9 cellular contexts compared by ENCODE assay signal in the genomic region with DNA sequence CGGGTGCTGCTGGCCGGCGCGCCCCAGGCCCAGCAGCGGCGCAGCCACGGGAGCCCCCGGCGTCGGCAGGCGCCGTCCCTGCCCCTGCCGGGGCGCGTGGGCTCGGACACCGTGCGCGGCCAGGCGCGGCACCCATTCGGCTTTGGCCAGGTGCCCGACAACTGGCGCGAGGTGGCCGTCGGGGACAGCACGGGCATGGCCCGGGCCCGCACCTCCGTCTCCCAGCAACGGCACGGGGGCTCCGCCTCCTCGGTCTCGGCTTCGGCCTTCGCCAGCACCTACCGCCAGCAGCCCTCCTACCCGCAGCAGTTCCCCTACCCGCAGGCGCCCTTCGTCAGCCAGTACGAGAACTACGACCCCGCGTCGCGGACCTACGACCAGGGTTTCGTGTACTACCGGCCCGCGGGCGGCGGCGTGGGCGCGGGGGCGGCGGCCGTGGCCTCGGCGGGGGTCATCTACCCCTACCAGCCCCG. TPM values are rescaled to one million over a fixed set of nuclear protein-coding genes. Genes with fewer than 3 reads are reported as not detected.
DNase-seq lines count a peak whose midpoint lies in the region; ATAC-seq and TF ChIP-seq lines count a peak whose summit lies in the region.
"Had no signal": no experiment of that assay in that cellular context is flagged by ENCODE, and none has a peak within 500 bp of the region (broad histone marks: within the 10 kb centered on the region; RNA-seq: fewer than 3 reads in every experiment).

No MANE protein-coding gene starts in this region.

- H2AFZ ChIP-seq in GM23338, result peak overlapping the region; percentile 76

- H3K79me2 ChIP-seq in GM23338 (replicated peaks; ENCODE audit: insufficient read depth), result no peaks in the 10 kb centered on the region

- H3K27ac Mint-ChIP-seq in GM23338, result no peak overlapping the region

- H4K20me1 ChIP-seq in GM23338 (replicated peaks; ENCODE audit: insufficient read depth), result no peaks in the 10 kb centered on the region

- H3K27me3 Mint-ChIP-seq in GM23338 (ENCODE audit: insufficient read depth, low read depth, poor library complexity), result peaks cover 25% of the 10 kb centered on the region

- no peaks in the 10 kb centered on the region for H3F3A ChIP-seq in GM23338 (replicated peaks; ENCODE audit: low read depth)

- no peaks in the 10 kb centered on the region; the same call in 1 of the 3 replicates for H3K36me3 Mint-ChIP-seq in GM23338 (ENCODE audit: low read depth)

- H3K9me3 ChIP-seq in Peyer's patch (peaks cover 0 to 3% (median 0%) of the 10 kb centered on the region in 4 donors), adipocyte (ENCODE audit: control insufficient read depth, low read length) (no peaks in the 10 kb centered on the region), iPS-15b (ENCODE audit: control insufficient read depth, insufficient read depth, low read length) (no peaks in the 10 kb centered on the region), skeletal muscle tissue (ENCODE audit: control insufficient read depth in 3 of 3, low read length in 3 of 3) (no peaks in the 10 kb centered on the region)

- H3K27ac ChIP-seq in GM23338 (ENCODE audit: low read depth), result no peak overlapping the region
- peak overlapping the region; percentile 57 to 82 (median 72) for H3K27ac ChIP-seq in Peyer's patch
- H3K27ac ChIP-seq in skeletal muscle tissue (ENCODE audit: low read depth, low read length), result peak overlapping the region; percentile 85

- H3K27me3 ChIP-seq in GM23338 (ENCODE audit: insufficient read depth) (peaks cover 15% of the 10 kb centered on the region; the same call in 1 of the 2 replicates), Peyer's patch (no peaks in the 10 kb centered on the region), adipocyte (replicated peaks; ENCODE audit: control insufficient read depth, insufficient read depth, low read length) (no peaks in the 10 kb centered on the region), iPS-15b (ENCODE audit: control insufficient read depth, insufficient read depth, low read length) (peaks cover 6% of the 10 kb centered on the region), skeletal muscle tissue (ENCODE audit: control insufficient read depth in 3 of 3, insufficient read depth in 3 of 3, low read length in 3 of 3) (peaks cover 8 to 16% (median 12%) of the 10 kb centered on the region in 3 donors)

- peaks cover 48% of the 10 kb centered on the region for H3K4me1 Mint-ChIP-seq in GM23338

- H3K36me3 ChIP-seq in GM23338 (ENCODE audit: insufficient read depth), result no peaks in the 10 kb centered on the region
- H3K36me3 ChIP-seq in Peyer's patch, result no peaks in the 10 kb centered on the region
- H3K36me3 ChIP-seq in adipocyte (ENCODE audit: control insufficient read depth, insufficient read depth, low read length, severe bottlenecking), result no peaks in the 10 kb centered on the region
- H3K36me3 ChIP-seq in iPS-15b (ENCODE audit: control insufficient read depth, insufficient read depth, low read length), result no peaks in the 10 kb centered on the region
- peaks cover 0 to 7% (median 0%) of the 10 kb centered on the region in 3 donors for H3K36me3 ChIP-seq in skeletal muscle tissue (ENCODE audit: control insufficient read depth in 3 of 3, insufficient read depth in 3 of 3, low read length in 3 of 3)

- TF ChIP-seq CTCF in GM23338 (conservative IDR thresholded peaks at IDR 0.05; ENCODE audit: low read depth in 2 of 2) (no peak), Peyer's patch (IDR thresholded peaks at IDR 0.05) (no peak)

- H3K4me3 ChIP-seq in GM23338 (peak overlapping the region; percentile 75), Peyer's patch (peak overlapping the region; percentile 44 to 78 (median 69)), adipocyte (ENCODE audit: low read length) (peak overlapping the region; percentile 84), iPS-15b (ENCODE audit: low read depth, low read length) (peak overlapping the region; percentile 75), skeletal muscle tissue (ENCODE audit: low read length in 3 of 3) (peak overlapping the region; percentile 51 to 73 (median 65))

- H3K4me1 ChIP-seq in GM23338 (ENCODE audit: insufficient read depth), result peaks cover 43% of the 10 kb centered on the region
- H3K4me1 ChIP-seq in Peyer's patch, result peaks cover 0 to 71% (median 10%) of the 10 kb centered on the region in 4 donors
- peaks cover 81% of the 10 kb centered on the region for H3K4me1 ChIP-seq in adipocyte (ENCODE audit: control insufficient read depth, insufficient read depth, low read length)
- peaks cover 40% of the 10 kb centered on the region for H3K4me1 ChIP-seq in iPS-15b (ENCODE audit: control insufficient read depth, insufficient read depth, low read length)
- peaks cover 63 to 74% (median 68%) of the 10 kb centered on the region in 3 donors for H3K4me1 ChIP-seq in skeletal muscle tissue (ENCODE audit: control insufficient read depth in 3 of 3, insufficient read depth in 3 of 3, low read length in 3 of 3)

- H3K4me3 Mint-ChIP-seq in GM23338, result peak overlapping the region; percentile 60; the same call in 2 of the 3 replicates

- H3K9ac ChIP-seq in adipocyte (ENCODE audit: low read length) (peak overlapping the region; percentile 85), iPS-15b (ENCODE audit: low read depth, low read length) (peak overlapping the region; percentile 37), skeletal muscle tissue (ENCODE audit: low read depth in 1 of 3, low read length in 3 of 3) (peak overlapping the region in 2 of 3 donors; percentile 53 to 84)

- no peaks in the 10 kb centered on the region for H3K9me2 ChIP-seq in GM23338 (ENCODE audit: insufficient read depth)

- H3K4me2 ChIP-seq in GM23338, result peak overlapping the region; percentile 95

- ATAC-seq in GM23338 (peak; percentile 24), HG03442 (IDR thresholded peaks at IDR 0.05; ENCODE audit: unreplicated experiment) (no peak)

- DNase-seq in GM23338 (ENCODE audit: low spot score) (peak; percentile 75), Peyer's patch (peak; percentile 20 to 72 (median 69)), adipocyte (ENCODE audit: low read depth) (peak; percentile 64), NCI-H187 (lab: John Stamatoyannopoulos, UW) (no peak), SHP77 treated with DMSO at 0.1 percent for 48 hours (lab: John Stamatoyannopoulos, UW) (no peak)

- no peak for TF ChIP-seq POLR2A in Peyer's patch (IDR thresholded peaks at IDR 0.05)

- H3K9me3 Mint-ChIP-seq in GM23338, result no peaks in the 10 kb centered on the region

TF ChIP-seq in GM23338, 12 proteins besides CTCF, POLR2A, EP300 and RAD21 (continues in another document):
- no peak for TF ChIP-seq EZH2 (IDR thresholded peaks at IDR 0.05; ENCODE audit: low read depth, unreplicated experiment)

RNA-seq across cellular contexts. Expression of a gene that starts 0.8 kb away (rescaled TPM):
- 6.8 and 10.8 TPM in 2 replicates for total RNA-seq in GM23338 (2014; rRNA removed; shearing (Covaris generic))
- polyA plus RNA-seq in GM23338 (2016; fragmentation: Nextera tagmentation; extraction: Ambion mirVana), result 6.9 and 10.3 TPM in 2 replicates
- total RNA-seq in Peyer's patch (1 to 10 TPM; 1.8 to 8.3 (median 5.4) TPM), skeletal muscle tissue (7.8 TPM)

RNA-seq across cellular contexts. Expression of a gene that starts 53.7 kb away (rescaled TPM):
- not detected in 2 replicates for total RNA-seq in GM23338 (2014; rRNA removed; shearing (Covaris generic))
- polyA plus RNA-seq in GM23338 (2016; fragmentation: Nextera tagmentation; extraction: Ambion mirVana), result not detected in 2 replicates
- total RNA-seq in Peyer's patch (not detected), skeletal muscle tissue (not detected)
- total RNA-seq: SK-MEL-5 had no signal

Comparison
In these comparisons a context has a peak if more than half of its experiments do, and no peak if none do; other contexts are left out.
1. DNase-seq: peak in GM23338 (single experiment), Peyer's patch (3 of 3) and adipocyte (single experiment); none in NCI-H187 (0 of 2) and SHP77 treated with DMSO at 0.1 percent for 48 hours (single experiment).
2. Peak in every context shown above with its lines, with median percentiles within 50 percentile points of each other: H3K4me3 ChIP-seq and H3K9ac ChIP-seq.